Comparison of ENCODE assay signal across 14 cellular contexts in genomic region chr15:90906181-90906849, GRCh38.
"Had no signal": no experiment of that assay in that cellular context is flagged by ENCODE, and none has a peak within 500 bp of the region (broad histone marks: within the 10 kb centered on the region; RNA-seq: fewer than 3 reads in every experiment).

No MANE protein-coding gene starts in this region.

- ATAC-seq: effector memory CD8-positive, alpha-beta T cell; SK-N-SH treated with all-trans-retinoic acid at 6 μM for 48 hours; stimulated activated naive CD8-positive, alpha-beta T cell treated with anti-CD3 and anti-CD28 coated beads, Interleukin-15, amount 100 ng/mL, for 72 hours had no signal

- H3K9me3 Mint-ChIP-seq: activated naive CD8-positive, alpha-beta T cell treated with anti-CD3 and anti-CD28 coated beads for 36 hours; effector memory CD8-positive, alpha-beta T cell; nephron; stimulated activated naive CD8-positive, alpha-beta T cell treated with anti-CD3 and anti-CD28 coated beads, Interleukin-15, amount 100 ng/mL, for 72 hours had no signal

- H3K4me3 ChIP-seq: uterus had no signal

- H3K27ac Mint-ChIP-seq: activated naive CD8-positive, alpha-beta T cell treated with anti-CD3 and anti-CD28 coated beads for 36 hours; nephron had no signal

- H3K9me3 ChIP-seq: uterus had no signal

- H3K27me3 Mint-ChIP-seq: activated naive CD8-positive, alpha-beta T cell treated with anti-CD3 and anti-CD28 coated beads for 36 hours; effector memory CD8-positive, alpha-beta T cell; stimulated activated naive CD8-positive, alpha-beta T cell treated with anti-CD3 and anti-CD28 coated beads, Interleukin-15, amount 100 ng/mL, for 72 hours had no signal

- DNase-seq: activated CD4-positive, alpha-beta T cell treated with anti-CD3 and anti-CD28 coated beads, Interleukin-2, amount 50 U/mL, for 1 hour; activated CD4-positive, CD25-positive, alpha-beta regulatory T cell; activated gamma-delta T cell treated with Interleukin-2 at 50 U/mL for 16 hours; activated naive CD8-positive, alpha-beta T cell treated with anti-CD3 and anti-CD28 coated beads for 36 hours; activated T-cell treated with anti-CD3 and anti-CD28 coated beads, Interleukin-2, amount 50 U/mL, for 1 hour; cortex of kidney; effector memory CD8-positive, alpha-beta T cell; erythroblast; stimulated activated CD4-positive, alpha-beta T cell treated with anti-CD3 and anti-CD28 coated beads, Interleukin-4, amount 100 ng/mL, for 1 hour; stimulated activated CD8-positive, alpha-beta memory T cell treated with anti-CD3 and anti-CD28 coated beads, Interleukin-4, amount 100 ng/mL, for 48 hours; stimulated activated naive CD8-positive, alpha-beta T cell treated with anti-CD3 and anti-CD28 coated beads, Interleukin-15, amount 100 ng/mL, for 72 hours; uterus had no signal

- H3K27me3 ChIP-seq: uterus had no signal

- H3K27ac ChIP-seq: uterus had no signal

- H3K36me3 ChIP-seq: uterus had no signal

- H3K4me3 Mint-ChIP-seq: activated naive CD8-positive, alpha-beta T cell treated with anti-CD3 and anti-CD28 coated beads for 36 hours; effector memory CD8-positive, alpha-beta T cell; stimulated activated naive CD8-positive, alpha-beta T cell treated with anti-CD3 and anti-CD28 coated beads, Interleukin-15, amount 100 ng/mL, for 72 hours had no signal
